Comparison of ENCODE assay signal across 2 cellular contexts in genomic region chr16:28027055-28027454, GRCh38.
TF ChIP-seq lines count a peak whose summit lies in the region.

No MANE protein-coding gene starts in this region.

TF ChIP-seq in HepG2, 621 proteins besides CTCF, POLR2A, EP300 and RAD21:
- peak; percentile 34; the same call in 1 of the 2 replicates for TF ChIP-seq NFYB (CRISPR knock-in tag; IDR thresholded peaks at IDR 0.05)
- TF ChIP-seq NFYC (CRISPR knock-in tag; IDR thresholded peaks at IDR 0.05) = peak; percentile 38; the same call in 1 of the 2 replicates
- TF ChIP-seq, protein P1, sequence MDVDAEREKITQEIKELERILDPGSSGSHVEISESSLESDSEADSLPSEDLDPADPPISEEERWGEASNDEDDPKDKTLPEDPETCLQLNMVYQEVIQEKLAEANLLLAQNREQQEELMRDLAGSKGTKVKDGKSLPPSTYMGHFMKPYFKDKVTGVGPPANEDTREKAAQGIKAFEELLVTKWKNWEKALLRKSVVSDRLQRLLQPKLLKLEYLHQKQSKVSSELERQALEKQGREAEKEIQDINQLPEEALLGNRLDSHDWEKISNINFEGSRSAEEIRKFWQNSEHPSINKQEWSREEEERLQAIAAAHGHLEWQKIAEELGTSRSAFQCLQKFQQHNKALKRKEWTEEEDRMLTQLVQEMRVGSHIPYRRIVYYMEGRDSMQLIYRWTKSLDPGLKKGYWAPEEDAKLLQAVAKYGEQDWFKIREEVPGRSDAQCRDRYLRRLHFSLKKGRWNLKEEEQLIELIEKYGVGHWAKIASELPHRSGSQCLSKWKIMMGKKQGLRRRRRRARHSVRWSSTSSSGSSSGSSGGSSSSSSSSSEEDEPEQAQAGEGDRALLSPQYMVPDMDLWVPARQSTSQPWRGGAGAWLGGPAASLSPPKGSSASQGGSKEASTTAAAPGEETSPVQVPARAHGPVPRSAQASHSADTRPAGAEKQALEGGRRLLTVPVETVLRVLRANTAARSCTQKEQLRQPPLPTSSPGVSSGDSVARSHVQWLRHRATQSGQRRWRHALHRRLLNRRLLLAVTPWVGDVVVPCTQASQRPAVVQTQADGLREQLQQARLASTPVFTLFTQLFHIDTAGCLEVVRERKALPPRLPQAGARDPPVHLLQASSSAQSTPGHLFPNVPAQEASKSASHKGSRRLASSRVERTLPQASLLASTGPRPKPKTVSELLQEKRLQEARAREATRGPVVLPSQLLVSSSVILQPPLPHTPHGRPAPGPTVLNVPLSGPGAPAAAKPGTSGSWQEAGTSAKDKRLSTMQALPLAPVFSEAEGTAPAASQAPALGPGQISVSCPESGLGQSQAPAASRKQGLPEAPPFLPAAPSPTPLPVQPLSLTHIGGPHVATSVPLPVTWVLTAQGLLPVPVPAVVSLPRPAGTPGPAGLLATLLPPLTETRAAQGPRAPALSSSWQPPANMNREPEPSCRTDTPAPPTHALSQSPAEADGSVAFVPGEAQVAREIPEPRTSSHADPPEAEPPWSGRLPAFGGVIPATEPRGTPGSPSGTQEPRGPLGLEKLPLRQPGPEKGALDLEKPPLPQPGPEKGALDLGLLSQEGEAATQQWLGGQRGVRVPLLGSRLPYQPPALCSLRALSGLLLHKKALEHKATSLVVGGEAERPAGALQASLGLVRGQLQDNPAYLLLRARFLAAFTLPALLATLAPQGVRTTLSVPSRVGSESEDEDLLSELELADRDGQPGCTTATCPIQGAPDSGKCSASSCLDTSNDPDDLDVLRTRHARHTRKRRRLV (CRISPR knock-in tag; IDR thresholded peaks at IDR 0.05) = no peak

TF ChIP-seq in H1, 55 proteins besides CTCF, POLR2A, EP300 and RAD21:
- TF ChIP-seq MAX (IDR thresholded peaks at IDR 0.05) (peak; percentile 24; the same call in 1 of the 2 replicates), E2F6 (IDR thresholded peaks at IDR 0.05) (peak; percentile 61; the same call in 1 of the 2 replicates), RBBP5 (IDR thresholded peaks at IDR 0.05; ENCODE audit: borderline replicate concordance, low read depth, low read length) (no peak), TBP (IDR thresholded peaks at IDR 0.05; ENCODE audit: low read depth, low read length) (no peak)
TF ChIP-seq in H1: peak in this region for 2.
